Comparison of ENCODE assay signal across 29 cellular contexts in genomic region chr3:125238759-125239158, GRCh38.
"Had no signal": no experiment of that assay in that cellular context is flagged by ENCODE, and none has a peak within 500 bp of the region (broad histone marks: within the 10 kb centered on the region; RNA-seq: fewer than 3 reads in every experiment).

No MANE protein-coding gene starts in this region.

- H3K27ac ChIP-seq: adrenal gland, SJSA1 had no signal

- H3K27ac Mint-ChIP-seq: activated CD4-positive, alpha-beta memory T cell treated with anti-CD3 and anti-CD28 coated beads for 36 hours; activated CD4-positive, alpha-beta T cell treated with anti-CD3 and anti-CD28 coated beads, Interleukin-2, amount 10 ng/mL, durations not matched to agents 7 days and 5 days; activated naive CD4-positive, alpha-beta T cell treated with anti-CD3 and anti-CD28 coated beads, Interleukin-2, amount 50 U/mL, for 72 hours; activated T-helper 2 cell treated with anti-CD3 and anti-CD28 coated beads, Interferon-gamma antibody, Interleukin-2, Interleukin-4, amounts not matched to agents 10 μg/mL and 5 μg/mL and 100 μg/mL, durations not matched to agents 14 hours and 24 hours and 36 hours; brain; T-helper 1 cell treated with Interleukin-12 subunit alpha and Interleukin-12 subunit beta and Interleukin-4 antibody, amounts not matched to agents 30 μg/mL and 1 μg/mL, for 36 hours; T-helper 2 cell treated with Interferon-gamma antibody and Interleukin-4, amounts not matched to agents 5 μg/mL and 100 μg/mL, for 36 hours had no signal

- FAIRE-seq: bronchial epithelial cell, TTC549 had no signal

- H3K27me3 Mint-ChIP-seq: activated CD4-positive, alpha-beta memory T cell treated with anti-CD3 and anti-CD28 coated beads for 36 hours; activated CD4-positive, alpha-beta T cell treated with anti-CD3 and anti-CD28 coated beads, Interleukin-2, amount 10 ng/mL, durations not matched to agents 7 days and 5 days; brain had no signal

- H3K9me3 Mint-ChIP-seq: brain; T-helper 2 cell treated with Interferon-gamma antibody and Interleukin-4, amounts not matched to agents 5 μg/mL and 100 μg/mL, for 36 hours had no signal

- ATAC-seq: Panc1 had no signal

- H3K27me3 ChIP-seq: adrenal gland, SJSA1 had no signal

- H3K36me3 ChIP-seq: adrenal gland, SJSA1 had no signal

- H3K9me3 ChIP-seq: adrenal gland, SJSA1, SK-N-SH had no signal

- DNase-seq: activated CD4-positive, alpha-beta memory T cell treated with anti-CD3 and anti-CD28 coated beads for 36 hours; activated CD4-positive, alpha-beta T cell treated with anti-CD3 and anti-CD28 coated beads, Interleukin-2, amount 10 ng/mL, durations not matched to agents 7 days and 5 days; activated CD8-positive, alpha-beta memory T cell treated with anti-CD3 and anti-CD28 coated beads, Interleukin-2, amount 50 U/mL, for 4 hours; activated gamma-delta T cell; activated naive CD4-positive, alpha-beta T cell treated with Interleukin-2 at 50 U/mL for 16 hours; activated T-cell treated with anti-CD3 and anti-CD28 coated beads, Interleukin-2, amount 50 U/mL, for 48 hours; adrenal gland; caudate nucleus; cerebellar nuclear complex; Karpas-422; KBM-7; NCI-H1048; NCI-H1105 treated with DMSO at 0.1 percent for 48 hours; NCI-H1436; NCI-H1694; NCI-H2029; NCI-H345; NCI-H524 treated with DMSO at 0.1 percent for 48 hours; SHP77 treated with DMSO at 0.1 percent for 48 hours; SK-N-SH had no signal

- H3K4me3 Mint-ChIP-seq: activated CD4-positive, alpha-beta memory T cell treated with anti-CD3 and anti-CD28 coated beads for 36 hours; activated CD4-positive, alpha-beta T cell treated with anti-CD3 and anti-CD28 coated beads, Interleukin-2, amount 10 ng/mL, durations not matched to agents 7 days and 5 days; brain; T-helper 1 cell treated with Interleukin-12 subunit alpha and Interleukin-12 subunit beta and Interleukin-4 antibody, amounts not matched to agents 30 μg/mL and 1 μg/mL, for 36 hours; T-helper 2 cell treated with Interferon-gamma antibody and Interleukin-4, amounts not matched to agents 5 μg/mL and 100 μg/mL, for 36 hours had no signal

- H3K4me3 ChIP-seq: adrenal gland, SJSA1 had no signal

- H3K4me1 ChIP-seq: adrenal gland had no signal
